8 cellular contexts compared by ENCODE assay signal in genomic region chr19:48965806-48966540, GRCh38. TPM values are rescaled to one million over a fixed set of nuclear protein-coding genes. Genes with fewer than 3 reads are reported as not detected.
DNase-seq lines count a peak whose midpoint lies in the region; ATAC-seq lines count a peak whose summit lies in the region.

No MANE protein-coding gene starts in this region.

- peaks cover 13 to 52% of the 10 kb centered on the region in 2 donors for H3K4me1 ChIP-seq in muscle layer of duodenum (ENCODE audit: control insufficient read depth in 1 of 2, insufficient read depth in 2 of 2, low read length in 2 of 2)

- peak; percentile 68 for ATAC-seq in esophagus mucosa

- peak overlapping the region; percentile 87 for H3K27ac ChIP-seq in muscle layer of duodenum (ENCODE audit: low read length)

- peaks cover 16 to 50% of the 10 kb centered on the region in 2 donors for H3K36me3 ChIP-seq in muscle layer of duodenum (ENCODE audit: control insufficient read depth in 1 of 2, insufficient read depth in 2 of 2, low read length in 2 of 2)

- no peaks in the 10 kb centered on the region for H3K27me3 ChIP-seq in muscle layer of duodenum (ENCODE audit: low read depth, low read length)

- DNase-seq in AML-193 (lab: John Stamatoyannopoulos, UW), result peak; percentile 62 to 64
- peak; percentile 53 for DNase-seq in GM19240 (ENCODE audit: insufficient read length, low spot score)
- DNase-seq in Jurkat, Clone E6-1 (ENCODE audit: low read depth, low spot score), result peak; percentile 91
- DNase-seq in OCI-M2 (lab: John Stamatoyannopoulos, UW; ENCODE audit: unreplicated experiment), result peak; percentile 28
- DNase-seq in activated T-cell treated with anti-CD3 and anti-CD28 coated beads, Interleukin-2, amount 50 U/mL, for 48 hours, result peak; percentile 94 to 95
- peak; percentile 85 to 88 for DNase-seq in stimulated activated CD8-positive, alpha-beta memory T cell treated with anti-CD3 and anti-CD28 coated beads, Interleukin-7, amount 100 ng/mL, for 4 hours (ENCODE audit: low read depth in 2 of 2)

- no peaks in the 10 kb centered on the region for H3K9me3 ChIP-seq in muscle layer of duodenum (ENCODE audit: control insufficient read depth in 1 of 2, low read length in 2 of 2)

- peak overlapping the region; percentile 78 for H3K4me3 ChIP-seq in Jurkat, Clone E6-1 (ENCODE audit: low read length)
- H3K4me3 ChIP-seq in muscle layer of duodenum (ENCODE audit: low read depth in 1 of 2, low read length in 2 of 2), result peak overlapping the region; percentile 95 to 97

RNA-seq across cellular contexts. Expression of gene FTL, which starts 0.9 kb away (rescaled TPM):
- polyA plus RNA-seq in Jurkat, Clone E6-1 (2012; ENCODE audit: insufficient read depth, insufficient read length), result 719 TPM
- 417 TPM for total RNA-seq in esophagus mucosa

RNA-seq across cellular contexts. Expression of gene BAX, which starts 11.3 kb away (rescaled TPM):
- polyA plus RNA-seq in Jurkat, Clone E6-1 (2012; ENCODE audit: insufficient read depth, insufficient read length), result 109 TPM
- total RNA-seq in esophagus mucosa, result 58.9 TPM

RNA-seq across cellular contexts. Expression of gene GYS1, which starts 27.1 kb away (rescaled TPM):
- 41.6 TPM for polyA plus RNA-seq in Jurkat, Clone E6-1 (2012; ENCODE audit: insufficient read depth, insufficient read length)
- 50.8 TPM for total RNA-seq in esophagus mucosa

RNA-seq across cellular contexts. Expression of gene RUVBL2, which starts 27.7 kb away (rescaled TPM):
- 362 TPM for polyA plus RNA-seq in Jurkat, Clone E6-1 (2012; ENCODE audit: insufficient read depth, insufficient read length)
- 79.0 TPM for total RNA-seq in esophagus mucosa

RNA-seq across cellular contexts. Expression of gene DHDH, which starts 32.5 kb away (rescaled TPM):
- 8.0 TPM for polyA plus RNA-seq in Jurkat, Clone E6-1 (2012; ENCODE audit: insufficient read depth, insufficient read length)
- 1.2 TPM for total RNA-seq in esophagus mucosa

Comparison
In these comparisons a context has a peak if more than half of its experiments do, and no peak if none do; other contexts are left out.
1. Peak in every context shown above with its lines: DNase-seq, ATAC-seq, H3K4me3 ChIP-seq and H3K27ac ChIP-seq.
2. DNase-seq: peak in every context shown above with its lines; median percentile 94 in activated T-cell treated with anti-CD3 and anti-CD28 coated beads, Interleukin-2, amount 50 U/mL, for 48 hours; 91 in Jurkat, Clone E6-1; 86 in stimulated activated CD8-positive, alpha-beta memory T cell treated with anti-CD3 and anti-CD28 coated beads, Interleukin-7, amount 100 ng/mL, for 4 hours; 63 in AML-193; 53 in GM19240; 28 in OCI-M2.